In genomic region chr4:10006236-10006603, GRCh38 we compare ENCODE assay signal across 8 cellular contexts. TPM values are rescaled to one million over a fixed set of nuclear protein-coding genes. Genes with fewer than 3 reads are reported as not detected.
DNase-seq lines count a peak whose midpoint lies in the region; ATAC-seq and TF ChIP-seq lines count a peak whose summit lies in the region.

No MANE protein-coding gene starts in this region.

- H3K4me1 ChIP-seq in colonic mucosa: peaks cover 4% of the 10 kb centered on the region
- H3K4me1 ChIP-seq in H9 (ENCODE audit: insufficient read depth, low read length): no peaks in the 10 kb centered on the region

- H3K56ac ChIP-seq in H9 (ENCODE audit: insufficient read length, low read depth, low read length): no peak overlapping the region

- peak overlapping the region; percentile 88 for H3K27ac ChIP-seq in colonic mucosa
- no peak overlapping the region for H3K27ac ChIP-seq in H9 (ENCODE audit: insufficient read length, low read depth, low read length)

- no peak overlapping the region for H3K4me2 ChIP-seq in H9 (ENCODE audit: insufficient read depth, insufficient read length, low read length)

- no CpG with 5 or more reads among the region's 6 CpGs for WGBS in H9 (ENCODE audit: extremely low coverage, insufficient read length, low lambda C conversion rate)

- no peak overlapping the region for H3K4me3 Mint-ChIP-seq in H9

- peak overlapping the region; percentile 47 for H3K4me3 ChIP-seq in NB4 (ENCODE audit: low read depth, low read length)
- peak overlapping the region; percentile 2 for H3K4me3 ChIP-seq in colonic mucosa

- ATAC-seq in GM19397 (IDR thresholded peaks at IDR 0.05; ENCODE audit: unreplicated experiment) (peak; percentile 31), HG03196 (IDR thresholded peaks at IDR 0.05; ENCODE audit: unreplicated experiment) (no peak)

- no peaks in the 10 kb centered on the region for H3K36me3 Mint-ChIP-seq in H9 (ENCODE audit: insufficient read depth in 1 of 3, low read depth in 3 of 3)

- no peak overlapping the region for H4K5ac ChIP-seq in H9 (ENCODE audit: insufficient read length, low read depth, low read length)

- H3K9me3 ChIP-seq in colonic mucosa (no peaks in the 10 kb centered on the region), H9 (ENCODE audit: control insufficient read depth, low read depth, low read length) (no peaks in the 10 kb centered on the region)

- no peaks in the 10 kb centered on the region; the same call in none of the 2 replicates for H3K27me3 Mint-ChIP-seq in H9 (ENCODE audit: low read depth)

- no peak overlapping the region for H4K8ac ChIP-seq in H9 (replicated peaks; ENCODE audit: insufficient read length, low read depth, low read length)

- no peaks in the 10 kb centered on the region for H3K23me2 ChIP-seq in H9 (ENCODE audit: insufficient read length, low read depth, low read length, poor library complexity, severe bottlenecking)

- H3K27me3 ChIP-seq in colonic mucosa (no peaks in the 10 kb centered on the region), H9 (ENCODE audit: insufficient read depth, low read length) (no peaks in the 10 kb centered on the region)

- peak; percentile 12 for DNase-seq in A172 (ENCODE audit: low spot score)
- DNase-seq in NB4 (ENCODE audit: low read depth): peak; percentile 98
- DNase-seq in colonic mucosa: peak; percentile 78
- peak; percentile 84 for DNase-seq in mucosa of gallbladder (ENCODE audit: low spot score)
- DNase-seq in T-helper 2 cell: no peak
- no peak for DNase-seq in H9

- no peak overlapping the region for H3K18ac ChIP-seq in H9 (ENCODE audit: insufficient read length, low read depth, low read length)

- H2BK20ac ChIP-seq in H9 (ENCODE audit: low read depth, low read length, poor library complexity, severe bottlenecking): no peak overlapping the region

- H3K4ac ChIP-seq in H9 (ENCODE audit: low read depth, low read length): no peak overlapping the region

- no peak overlapping the region for H4K91ac ChIP-seq in H9 (ENCODE audit: insufficient read length, low read depth, low read length)

- no peaks in the 10 kb centered on the region for H3K9me3 Mint-ChIP-seq in H9

- peak overlapping the region in 1 of 2 donors; percentile 59 for H3K9ac ChIP-seq in colonic mucosa (ENCODE audit: low read depth in 2 of 2, low read length in 2 of 2)
- H3K9ac ChIP-seq in H9 (ENCODE audit: extremely low read depth, insufficient read length, low read length): no peak overlapping the region

- no peak overlapping the region for H2BK15ac ChIP-seq in H9 (ENCODE audit: low read depth, low read length)

- H4K20me1 ChIP-seq in H9 (ENCODE audit: control insufficient read depth, insufficient read depth, insufficient read length): no peaks in the 10 kb centered on the region

- no peaks in the 10 kb centered on the region for H3K79me1 ChIP-seq in H9 (ENCODE audit: insufficient read depth, low read depth, low read length, poor library complexity, severe bottlenecking)

- H2AK5ac ChIP-seq in H9 (ENCODE audit: insufficient read length, low read length): no peak overlapping the region

- H3K79me2 ChIP-seq in H9 (ENCODE audit: insufficient read depth, low read length): no peaks in the 10 kb centered on the region

- no peaks in the 10 kb centered on the region for H3K36me3 ChIP-seq in colonic mucosa

- H3K4me1 Mint-ChIP-seq in H9: peaks cover 7 to 11% of the 10 kb centered on the region in 2 experiments; a peak in 3 of 4 replicates

- no peak overlapping the region for H2BK5ac ChIP-seq in H9 (ENCODE audit: insufficient read length, low read length)

- H2BK12ac ChIP-seq in H9 (ENCODE audit: insufficient read length, low read depth, low read length): no peak overlapping the region

- no peak overlapping the region for H2AFZ ChIP-seq in H9 (ENCODE audit: low read length)

- H3T11ph ChIP-seq in H9 (ENCODE audit: low read length): no peak overlapping the region

- intact Hi-C loops in colonic mucosa (cut with DNase I): no loop called here

- TF ChIP-seq CTCF in NB4 (IDR thresholded peaks at IDR 0.05; ENCODE audit: low read depth, low read length) (no peak), colonic mucosa (IDR thresholded peaks at IDR 0.05) (no peak), H9 (conservative IDR thresholded peaks at IDR 0.05) (no peak)

- TF ChIP-seq POLR2A in NB4 (IDR thresholded peaks at IDR 0.05; ENCODE audit: extremely low read depth, insufficient read length): no peak

- no peak overlapping the region for H3K23ac ChIP-seq in H9 (ENCODE audit: insufficient read length, low read depth, low read length)

- H3K27ac Mint-ChIP-seq in H9: no peak overlapping the region; a peak in 1 of 7 replicates

- H2BK120ac ChIP-seq in H9 (ENCODE audit: low read depth, low read length, poor library complexity, severe bottlenecking): no peak overlapping the region

- no peak overlapping the region for H3K14ac ChIP-seq in H9 (ENCODE audit: insufficient read depth, low read length)

RNA-seq across cellular contexts. Expression of gene SLC2A9, which starts 15.1 kb away (rescaled TPM):
- total RNA-seq in A172 (2014; rRNA removed; shearing (Covaris generic)): not detected in 2 replicates
- 1 to 10 TPM; 4.3 to 6.8 TPM for total RNA-seq in colonic mucosa
- total RNA-seq in mucosa of gallbladder: 10.4 TPM
- total RNA-seq in H9 (2021): 0.57 and 0.79 TPM in 2 replicates

Comparison
In these comparisons a context has a peak if more than half of its experiments do, and no peak if none do; other contexts are left out.
1. DNase-seq: peak in A172 (single experiment), NB4 (single experiment), colonic mucosa (single experiment) and mucosa of gallbladder (single experiment); none in T-helper 2 cell (0 of 5) and H9 (single experiment).